27 cellular contexts compared by ENCODE assay signal in the genomic region with DNA sequence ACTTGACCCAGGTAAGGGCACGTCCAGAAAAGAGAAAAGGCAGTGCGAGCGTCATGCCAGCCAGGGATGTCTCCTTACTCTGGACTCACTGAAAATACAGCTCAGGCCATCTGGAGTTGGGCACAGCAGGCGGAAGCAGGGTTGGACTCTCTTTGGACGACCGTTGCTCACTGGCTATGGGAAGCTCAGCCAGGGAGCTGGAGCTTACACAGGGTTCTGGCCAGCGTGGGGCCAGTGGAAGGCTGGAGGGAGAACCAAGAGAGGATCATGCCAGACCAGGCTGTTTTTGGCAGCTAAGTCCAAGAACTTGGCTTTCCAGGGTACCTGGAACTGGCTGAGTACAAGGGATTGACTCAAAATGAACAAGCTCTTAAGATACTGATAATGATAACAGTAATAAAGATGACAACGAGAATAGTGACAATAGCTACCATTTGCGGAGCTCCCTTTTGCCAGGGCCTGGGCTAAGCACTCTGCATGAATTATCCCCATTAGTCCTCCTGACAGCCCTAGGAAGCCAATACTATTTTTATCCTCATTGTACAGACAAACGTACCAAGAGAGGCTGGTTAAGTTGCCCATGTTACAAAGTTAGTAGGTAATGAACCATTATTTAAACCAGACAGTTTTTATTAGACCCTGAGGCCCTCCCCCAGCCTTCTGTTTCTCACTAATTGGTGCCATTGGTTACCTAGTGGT.
"Had no signal": no experiment of that assay in that cellular context is flagged by ENCODE, and none has a peak within 500 bp of the region (broad histone marks: within the 10 kb centered on the region; RNA-seq: fewer than 3 reads in every experiment).

No MANE protein-coding gene starts in this region.

- H2AFZ ChIP-seq: hepatocyte, neural progenitor cell, parathyroid adenoma had no signal

- H3K27ac ChIP-seq: breast epithelium, colonic mucosa, gastroesophageal sphincter, hepatocyte, neural progenitor cell, parathyroid adenoma, stomach, tibial artery, upper lobe of right lung had no signal

- H3K27me3 ChIP-seq: breast epithelium, colonic mucosa, gastroesophageal sphincter, hepatocyte, neural progenitor cell, stomach, tibial artery, upper lobe of right lung had no signal

- H3K4me2 ChIP-seq: hepatocyte, neural progenitor cell had no signal

- H3K9ac ChIP-seq: neural progenitor cell, parathyroid adenoma had no signal

- H3K4me1 ChIP-seq: breast epithelium, colonic mucosa, gastroesophageal sphincter, parathyroid adenoma, stomach, tibial artery, upper lobe of right lung had no signal

- H3K36me3 ChIP-seq: breast epithelium, colonic mucosa, gastroesophageal sphincter, neural progenitor cell, stomach, tibial artery, upper lobe of right lung had no signal

- H3K9me3 ChIP-seq: breast epithelium, colonic mucosa, gastroesophageal sphincter, stomach, tibial artery, upper lobe of right lung had no signal

- H3K4me3 ChIP-seq: breast epithelium, colonic mucosa, gastroesophageal sphincter, hepatocyte, neural progenitor cell, stomach, tibial artery, upper lobe of right lung had no signal

- H3K79me2 ChIP-seq: hepatocyte, parathyroid adenoma had no signal

- ATAC-seq: activated CD8-positive, alpha-beta T cell treated with anti-CD3 and anti-CD28 coated beads, Interleukin-2, amount 10 ng/mL, durations not matched to agents 7 days and 5 days; gastroesophageal sphincter; naive thymus-derived CD8-positive, alpha-beta T cell; right cardiac atrium; stimulated activated naive B cell treated with anti-CD40 and anti-IgM and Interleukin-4, amounts not matched to agents 10 μg/mL and 1 μg/mL and 100 μg/mL, for 72 hours; upper lobe of right lung; WTC11 had no signal

- DNase-seq: activated CD4-positive, alpha-beta T cell treated with anti-CD3 and anti-CD28 coated beads for 1 hour; activated CD4-positive, alpha-beta T cell treated with anti-CD3 and anti-CD28 coated beads, Interleukin-2, amount 10 ng/mL, durations not matched to agents 7 days and 5 days; activated CD8-positive, alpha-beta T cell treated with anti-CD3 and anti-CD28 coated beads, Interleukin-2, amount 10 ng/mL, durations not matched to agents 7 days and 5 days; activated gamma-delta T cell; activated naive CD4-positive, alpha-beta T cell treated with anti-CD3 and anti-CD28 coated beads, Interleukin-2, amount 10 ng/mL, durations not matched to agents 7 days and 5 days; activated T-cell treated with anti-CD3 and anti-CD28 coated beads, Interleukin-2, amount 50 U/mL, for 24 hours; amniotic stem cell; colonic mucosa; effector CD8-positive, alpha-beta T cell; islet precursor cell; midbrain; naive thymus-derived CD8-positive, alpha-beta T cell; occipital lobe; right cardiac atrium; stimulated activated CD4-positive, alpha-beta T cell treated with anti-CD3 and anti-CD28 coated beads, Interleukin-15, amount 100 ng/mL, for 24 hours; stimulated activated CD4-positive, alpha-beta T cell treated with anti-CD3 and anti-CD28 coated beads, Interleukin-2, amount 100 ng/mL, for 24 hours; stimulated activated naive B cell treated with anti-CD40 and anti-IgM and Interleukin-4, amounts not matched to agents 10 μg/mL and 1 μg/mL and 100 μg/mL, for 72 hours; stomach; T-helper 2 cell; tibial artery; upper lobe of right lung had no signal
